In genomic region chrX:1336331-1337143, GRCh38 we compare ENCODE assay signal across 1 cellular context.
TF ChIP-seq lines count a peak whose summit lies in the region.

TSS of gene IL3RA (plus strand) at chrX:1336785. CDS start at chrX:1341766, 4,981 bp downstream.

TF ChIP-seq in liver, 16 proteins besides CTCF, POLR2A, EP300 and RAD21 (continued from another document):
- TF ChIP-seq, protein P1, sequence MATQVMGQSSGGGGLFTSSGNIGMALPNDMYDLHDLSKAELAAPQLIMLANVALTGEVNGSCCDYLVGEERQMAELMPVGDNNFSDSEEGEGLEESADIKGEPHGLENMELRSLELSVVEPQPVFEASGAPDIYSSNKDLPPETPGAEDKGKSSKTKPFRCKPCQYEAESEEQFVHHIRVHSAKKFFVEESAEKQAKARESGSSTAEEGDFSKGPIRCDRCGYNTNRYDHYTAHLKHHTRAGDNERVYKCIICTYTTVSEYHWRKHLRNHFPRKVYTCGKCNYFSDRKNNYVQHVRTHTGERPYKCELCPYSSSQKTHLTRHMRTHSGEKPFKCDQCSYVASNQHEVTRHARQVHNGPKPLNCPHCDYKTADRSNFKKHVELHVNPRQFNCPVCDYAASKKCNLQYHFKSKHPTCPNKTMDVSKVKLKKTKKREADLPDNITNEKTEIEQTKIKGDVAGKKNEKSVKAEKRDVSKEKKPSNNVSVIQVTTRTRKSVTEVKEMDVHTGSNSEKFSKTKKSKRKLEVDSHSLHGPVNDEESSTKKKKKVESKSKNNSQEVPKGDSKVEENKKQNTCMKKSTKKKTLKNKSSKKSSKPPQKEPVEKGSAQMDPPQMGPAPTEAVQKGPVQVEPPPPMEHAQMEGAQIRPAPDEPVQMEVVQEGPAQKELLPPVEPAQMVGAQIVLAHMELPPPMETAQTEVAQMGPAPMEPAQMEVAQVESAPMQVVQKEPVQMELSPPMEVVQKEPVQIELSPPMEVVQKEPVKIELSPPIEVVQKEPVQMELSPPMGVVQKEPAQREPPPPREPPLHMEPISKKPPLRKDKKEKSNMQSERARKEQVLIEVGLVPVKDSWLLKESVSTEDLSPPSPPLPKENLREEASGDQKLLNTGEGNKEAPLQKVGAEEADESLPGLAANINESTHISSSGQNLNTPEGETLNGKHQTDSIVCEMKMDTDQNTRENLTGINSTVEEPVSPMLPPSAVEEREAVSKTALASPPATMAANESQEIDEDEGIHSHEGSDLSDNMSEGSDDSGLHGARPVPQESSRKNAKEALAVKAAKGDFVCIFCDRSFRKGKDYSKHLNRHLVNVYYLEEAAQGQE (IDR thresholded peaks at IDR 0.05) = no peak
- TF ChIP-seq TAF1 (conservative IDR thresholded peaks at IDR 0.05) (no peak), MAX (IDR thresholded peaks at IDR 0.05) (no peak), HNF4G (IDR thresholded peaks at IDR 0.05) (no peak), FOXA2 (IDR thresholded peaks at IDR 0.05) (no peak), YY1 (IDR thresholded peaks at IDR 0.05) (no peak), SP1 (IDR thresholded peaks at IDR 0.05) (no peak), GABPA (IDR thresholded peaks at IDR 0.05 in 1 of 2, conservative IDR thresholded peaks at IDR 0.05 in 1 of 2) (no peak), HNF4A (conservative IDR thresholded peaks at IDR 0.05) (no peak)
- TF ChIP-seq, protein P2, sequence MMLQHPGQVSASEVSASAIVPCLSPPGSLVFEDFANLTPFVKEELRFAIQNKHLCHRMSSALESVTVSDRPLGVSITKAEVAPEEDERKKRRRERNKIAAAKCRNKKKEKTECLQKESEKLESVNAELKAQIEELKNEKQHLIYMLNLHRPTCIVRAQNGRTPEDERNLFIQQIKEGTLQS (IDR thresholded peaks at IDR 0.05) = no peak
TF ChIP-seq in liver: peak in this region for 0.
